In the genomic region with DNA sequence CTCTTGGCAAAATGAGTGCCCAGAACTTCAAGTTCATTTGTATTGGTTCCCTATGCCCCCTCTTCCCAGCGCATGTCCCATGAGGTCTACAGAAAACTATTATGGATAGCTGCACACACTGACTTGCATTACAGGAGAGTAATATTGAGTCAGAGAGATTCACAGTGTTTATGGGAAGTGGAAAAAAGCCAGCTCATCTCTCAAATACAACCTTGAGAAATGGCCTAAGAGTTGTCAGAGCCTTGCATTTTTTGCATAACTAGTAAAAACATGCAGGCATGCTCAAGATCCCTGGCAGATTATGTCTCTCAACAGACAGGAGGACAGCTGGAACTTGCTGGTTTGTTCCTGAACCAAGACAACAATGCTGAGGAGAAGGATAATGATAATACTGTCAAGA, we compare ENCODE assay signal across 1 cellular context.
TF ChIP-seq lines count a peak whose summit lies in the region.

No MANE protein-coding gene starts in this region.

TF ChIP-seq in IMR-90, 13 proteins besides CTCF, POLR2A, EP300 and RAD21:
- TF ChIP-seq ELK1 (IDR thresholded peaks at IDR 0.05; ENCODE audit: borderline replicate concordance, low read depth, low read length) (no peak), MAZ (IDR thresholded peaks at IDR 0.05; ENCODE audit: borderline replicate concordance, low read depth, low read length) (no peak), RFX5 (IDR thresholded peaks at IDR 0.05; ENCODE audit: low read depth, low read length) (no peak), SMC3 (IDR thresholded peaks at IDR 0.05; ENCODE audit: low read depth, low read length) (no peak), FOS (IDR thresholded peaks at IDR 0.05; ENCODE audit: low read depth, low read length) (no peak), BHLHE40 (IDR thresholded peaks at IDR 0.05; ENCODE audit: low read depth, low read length) (no peak)
